38 cellular contexts compared by ENCODE assay signal in the genomic region with DNA sequence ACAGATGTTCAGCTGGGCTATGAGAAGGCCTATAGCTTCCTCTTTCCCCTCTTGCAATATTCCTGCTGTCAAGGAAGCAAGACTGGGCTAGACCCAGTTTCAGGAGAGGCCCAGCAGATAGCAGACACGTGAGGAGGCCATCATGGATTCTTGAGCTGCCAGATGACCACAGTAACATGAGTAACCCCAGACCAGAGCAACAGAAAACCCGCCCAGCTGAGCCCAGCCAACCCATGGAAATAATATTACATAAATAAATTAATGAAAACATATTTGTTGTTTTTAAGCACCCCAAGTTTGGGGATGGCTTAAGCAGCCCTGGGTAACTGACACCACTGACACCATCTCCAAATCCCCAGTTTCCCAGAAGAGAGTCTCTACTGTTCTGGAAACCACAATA.
"Had no signal": no experiment of that assay in that cellular context is flagged by ENCODE, and none has a peak within 500 bp of the region (broad histone marks: within the 10 kb centered on the region; RNA-seq: fewer than 3 reads in every experiment).

No MANE protein-coding gene starts in this region.

- ATAC-seq: activated CD4-positive, alpha-beta T cell treated with anti-CD3 and anti-CD28 coated beads for 36 hours; activated CD8-positive, alpha-beta memory T cell treated with anti-CD3 and anti-CD28 coated beads, Interleukin-2, amount 10 ng/mL, durations not matched to agents 7 days and 5 days; activated CD8-positive, alpha-beta T cell treated with anti-CD3 and anti-CD28 coated beads, Interleukin-2, amount 10 ng/mL, durations not matched to agents 7 days and 5 days; activated naive CD8-positive, alpha-beta T cell treated with anti-CD3 and anti-CD28 coated beads, Interleukin-2, amount 50 U/mL, for 24 hours; body of pancreas; effector memory CD8-positive, alpha-beta T cell; gastroesophageal sphincter; T-helper 17 cell had no signal

- H3K9me3 ChIP-seq: adrenal gland had no signal

- H3K27me3 Mint-ChIP-seq: activated CD4-positive, alpha-beta T cell treated with anti-CD3 and anti-CD28 coated beads, Interleukin-2, amount 10 ng/mL, durations not matched to agents 24 days and 14 days; activated CD8-positive, alpha-beta memory T cell treated with anti-CD3 and anti-CD28 coated beads, Interleukin-2, amount 10 ng/mL, durations not matched to agents 7 days and 5 days had no signal

- FAIRE-seq: colon, endometrium, endothelial cell of umbilical vein had no signal

- H3K36me3 ChIP-seq: adrenal gland, esophagus squamous epithelium, gastroesophageal sphincter had no signal

- H3K4me1 Mint-ChIP-seq: activated CD4-positive, alpha-beta T cell treated with anti-CD3 and anti-CD28 coated beads for 36 hours; activated CD4-positive, alpha-beta T cell treated with anti-CD3 and anti-CD28 coated beads, Interleukin-2, amount 10 ng/mL, durations not matched to agents 24 days and 14 days; activated CD8-positive, alpha-beta memory T cell treated with anti-CD3 and anti-CD28 coated beads, Interleukin-2, amount 10 ng/mL, durations not matched to agents 7 days and 5 days; activated naive CD4-positive, alpha-beta T cell treated with anti-CD3 and anti-CD28 coated beads, Interleukin-2, amount 50 U/mL, for 24 hours; activated naive CD8-positive, alpha-beta T cell treated with anti-CD3 and anti-CD28 coated beads for 36 hours; activated naive CD8-positive, alpha-beta T cell treated with anti-CD3 and anti-CD28 coated beads, Interleukin-2, amount 50 U/mL, for 24 hours; T-helper 17 cell had no signal

- H3K4me1 ChIP-seq: adrenal gland, body of pancreas, esophagus squamous epithelium, gastroesophageal sphincter had no signal

- H3K27ac Mint-ChIP-seq: activated CD4-positive, alpha-beta memory T cell treated with anti-CD3 and anti-CD28 coated beads for 36 hours; activated CD4-positive, alpha-beta T cell treated with anti-CD3 and anti-CD28 coated beads for 36 hours; activated CD4-positive, alpha-beta T cell treated with anti-CD3 and anti-CD28 coated beads, Interleukin-2, amount 10 ng/mL, durations not matched to agents 24 days and 14 days; activated CD8-positive, alpha-beta memory T cell treated with anti-CD3 and anti-CD28 coated beads, Interleukin-2, amount 10 ng/mL, durations not matched to agents 7 days and 5 days; activated CD8-positive, alpha-beta T cell treated with anti-CD3 and anti-CD28 coated beads, Interleukin-2, amount 10 ng/mL, durations not matched to agents 7 days and 5 days; activated naive CD4-positive, alpha-beta T cell treated with anti-CD3 and anti-CD28 coated beads for 36 hours; activated naive CD4-positive, alpha-beta T cell treated with anti-CD3 and anti-CD28 coated beads, Interleukin-2, amount 50 U/mL, for 24 hours; activated naive CD8-positive, alpha-beta T cell treated with anti-CD3 and anti-CD28 coated beads for 36 hours; activated naive CD8-positive, alpha-beta T cell treated with anti-CD3 and anti-CD28 coated beads, Interleukin-2, amount 50 U/mL, for 24 hours; activated T-helper 1 cell treated with anti-CD3 and anti-CD28 coated beads, Interleukin-12 subunit alpha, Interleukin-12 subunit beta, Interleukin-2, Interleukin-4 antibody, amounts not matched to agents 30 ng/mL and 10 ng/mL and 1 ng/mL, durations not matched to agents 14 hours and 24 hours and 36 hours; activated T-helper 2 cell treated with anti-CD3 and anti-CD28 coated beads, Interferon-gamma antibody, Interleukin-2, Interleukin-4, amounts not matched to agents 10 μg/mL and 5 μg/mL and 100 μg/mL, durations not matched to agents 14 hours and 24 hours and 36 hours; effector memory CD8-positive, alpha-beta T cell; T-helper 17 cell; T-helper 2 cell treated with Interferon-gamma antibody and Interleukin-4, amounts not matched to agents 5 μg/mL and 100 μg/mL, for 36 hours had no signal

- H3K4me3 Mint-ChIP-seq: activated CD4-positive, alpha-beta memory T cell treated with anti-CD3 and anti-CD28 coated beads for 36 hours; activated CD4-positive, alpha-beta T cell treated with anti-CD3 and anti-CD28 coated beads for 36 hours; activated CD4-positive, alpha-beta T cell treated with anti-CD3 and anti-CD28 coated beads, Interleukin-2, amount 10 ng/mL, durations not matched to agents 24 days and 14 days; activated CD8-positive, alpha-beta memory T cell treated with anti-CD3 and anti-CD28 coated beads, Interleukin-2, amount 10 ng/mL, durations not matched to agents 7 days and 5 days; activated CD8-positive, alpha-beta T cell treated with anti-CD3 and anti-CD28 coated beads, Interleukin-2, amount 10 ng/mL, durations not matched to agents 7 days and 5 days; activated naive CD4-positive, alpha-beta T cell treated with anti-CD3 and anti-CD28 coated beads for 36 hours; activated naive CD4-positive, alpha-beta T cell treated with anti-CD3 and anti-CD28 coated beads, Interleukin-2, amount 50 U/mL, for 24 hours; activated naive CD8-positive, alpha-beta T cell treated with anti-CD3 and anti-CD28 coated beads for 36 hours; activated naive CD8-positive, alpha-beta T cell treated with anti-CD3 and anti-CD28 coated beads, Interleukin-2, amount 50 U/mL, for 24 hours; activated T-helper 1 cell treated with anti-CD3 and anti-CD28 coated beads, Interleukin-12 subunit alpha, Interleukin-12 subunit beta, Interleukin-2, Interleukin-4 antibody, amounts not matched to agents 30 ng/mL and 10 ng/mL and 1 ng/mL, durations not matched to agents 14 hours and 24 hours and 36 hours; effector memory CD8-positive, alpha-beta T cell; T-helper 17 cell; T-helper 2 cell treated with Interferon-gamma antibody and Interleukin-4, amounts not matched to agents 5 μg/mL and 100 μg/mL, for 36 hours had no signal

- H3K27me3 ChIP-seq: adrenal gland, body of pancreas, esophagus squamous epithelium had no signal

- DNase-seq: activated CD4-positive, alpha-beta memory T cell treated with anti-CD3 and anti-CD28 coated beads for 36 hours; activated CD4-positive, alpha-beta T cell treated with anti-CD3 and anti-CD28 coated beads for 36 hours; activated CD4-positive, alpha-beta T cell treated with anti-CD3 and anti-CD28 coated beads, Interleukin-2, amount 10 ng/mL, durations not matched to agents 24 days and 14 days; activated CD4-positive, CD25-positive, alpha-beta regulatory T cell; activated CD4-positive, CD25-positive, alpha-beta regulatory T cell treated with anti-CD3 and anti-CD28 coated beads, Interleukin-2, amount 50 U/mL, for 72 hours; activated CD8-positive, alpha-beta memory T cell treated with anti-CD3 and anti-CD28 coated beads, Interleukin-2, amount 10 ng/mL, durations not matched to agents 7 days and 5 days; activated CD8-positive, alpha-beta memory T cell treated with anti-CD3 and anti-CD28 coated beads, Interleukin-2, amount 50 U/mL, for 4 hours; activated CD8-positive, alpha-beta T cell treated with anti-CD3 and anti-CD28 coated beads, Interleukin-2, amount 10 ng/mL, durations not matched to agents 7 days and 5 days; activated effector memory CD4-positive, alpha-beta T cell treated with anti-CD3 and anti-CD28 coated beads, Interleukin-2, amount 50 U/mL, for 16 hours; activated naive CD4-positive, alpha-beta T cell treated with anti-CD3 and anti-CD28 coated beads for 36 hours; activated naive CD8-positive, alpha-beta T cell treated with anti-CD3 and anti-CD28 coated beads for 36 hours; activated naive CD8-positive, alpha-beta T cell treated with anti-CD3 and anti-CD28 coated beads, Interleukin-2, amount 50 U/mL, for 24 hours; activated T-cell treated with anti-CD3 and anti-CD28 coated beads, Interleukin-2, amount 50 U/mL, for 1 hour; activated T-cell treated with anti-CD3 and anti-CD28 coated beads, Interleukin-2, amount 50 U/mL, for 48 hours; adrenal gland; amygdala; aorta; body of pancreas; caudate nucleus; cortex of kidney; dermis blood vessel endothelial cell; effector CD4-positive, alpha-beta T cell; effector memory CD8-positive, alpha-beta T cell; esophagus squamous epithelium; foreskin melanocyte; head of caudate nucleus; T-helper 1 cell; T-helper 17 cell; T1000 had no signal

- H3K4me3 ChIP-seq: adrenal gland, body of pancreas, esophagus squamous epithelium, gastroesophageal sphincter had no signal

- H3K9me3 Mint-ChIP-seq: activated naive CD4-positive, alpha-beta T cell treated with anti-CD3 and anti-CD28 coated beads, Interleukin-2, amount 50 U/mL, for 24 hours; effector memory CD8-positive, alpha-beta T cell had no signal

- H3K27ac ChIP-seq: adrenal gland, body of pancreas, epithelial cell of prostate, esophagus squamous epithelium, gastroesophageal sphincter had no signal
